In genomic region chr15:58440922-58441321, GRCh38 we compare ENCODE assay signal across 12 cellular contexts. TPM values are rescaled to one million over a fixed set of nuclear protein-coding genes. Genes with fewer than 3 reads are reported as not detected.
DNase-seq lines count a peak whose midpoint lies in the region; ATAC-seq, FAIRE-seq and TF ChIP-seq lines count a peak whose summit lies in the region.
"Had no signal": no experiment of that assay in that cellular context is flagged by ENCODE, and none has a peak within 500 bp of the region (broad histone marks: within the 10 kb centered on the region; RNA-seq: fewer than 3 reads in every experiment).

No MANE protein-coding gene starts in this region.

- ATAC-seq in activated T-cell treated with anti-CD3 and anti-CD28 coated beads, Interleukin-2, amount 50 U/mL, for 72 hours (replicated peaks in 1 of 2): no peak
- ATAC-seq in upper lobe of left lung (ENCODE audit: low FRiP score in 2 of 2): peak; percentile 15 to 76
- ATAC-seq: GM12878 had no signal

- H3K27me3 Mint-ChIP-seq in activated T-cell treated with anti-CD3 and anti-CD28 coated beads, Interleukin-2, amount 50 U/mL, for 72 hours (ENCODE audit: low read depth): no peaks in the 10 kb centered on the region
- peaks cover 3% of the 10 kb centered on the region for H3K27me3 Mint-ChIP-seq in endothelial cell (ENCODE audit: unreplicated experiment)

- no peak for DNase-seq in activated T-cell treated with anti-CD3 and anti-CD28 coated beads, Interleukin-2, amount 50 U/mL, for 72 hours
- no peak for DNase-seq in activated T-cell treated with anti-CD3 and anti-CD28 coated beads, Interleukin-2, amount 50 U/mL, for 1 hour
- peak; percentile 75 for DNase-seq in bronchial epithelial cell (ENCODE audit: low read depth)
- peak; percentile 63 for DNase-seq in mesendoderm
- peak in 1 of 2 donors; percentile 87 for DNase-seq in upper lobe of left lung
- DNase-seq in endothelial cell (ENCODE audit: low spot score): no peak
- no peak for DNase-seq in GM13977 (ENCODE audit: low spot score)
- DNase-seq in NK-92 treated with Interleukin-12 subunit alpha and Interleukin-12 subunit beta, amount 100 ng/mL, for 24 hours (lab: John Stamatoyannopoulos, UW): no peak
- DNase-seq: activated naive CD4-positive, alpha-beta T cell treated with anti-CD3 and anti-CD28 coated beads, Interleukin-2, amount 50 U/mL, for 16 hours had no signal

- WGBS in mesendoderm (ENCODE audit: extremely low coverage, insufficient coverage, low lambda C conversion rate): no CpG with 5 or more reads among the region's 1 CpG
- 64 to 76% methylated on average over 1 of the region's 1 CpG for WGBS in upper lobe of left lung, 2 donors

- peak overlapping the region; percentile 26 for H3K27ac Mint-ChIP-seq in activated T-cell treated with anti-CD3 and anti-CD28 coated beads, Interleukin-2, amount 50 U/mL, for 72 hours
- H3K27ac Mint-ChIP-seq in endothelial cell (ENCODE audit: unreplicated experiment): no peak overlapping the region

- H3K36me3 Mint-ChIP-seq in activated T-cell treated with anti-CD3 and anti-CD28 coated beads, Interleukin-2, amount 50 U/mL, for 72 hours (ENCODE audit: insufficient read depth in 2 of 2): no peaks in the 10 kb centered on the region
- H3K36me3 Mint-ChIP-seq in endothelial cell (ENCODE audit: low read depth, unreplicated experiment): no peaks in the 10 kb centered on the region

- no peaks in the 10 kb centered on the region for H3K9me3 ChIP-seq in upper lobe of left lung
- H3K9me3 ChIP-seq: neutrophil had no signal

- H3K27me3 ChIP-seq in bronchial epithelial cell (ENCODE audit: control insufficient read depth, insufficient read depth, low read length) (no peaks in the 10 kb centered on the region), mesendoderm (ENCODE audit: insufficient read depth, low read length, poor library complexity) (no peaks in the 10 kb centered on the region), upper lobe of left lung (no peaks in the 10 kb centered on the region)
- H3K27me3 ChIP-seq: neutrophil had no signal

- no peak overlapping the region for H3K9ac ChIP-seq in mesendoderm (ENCODE audit: low read length)

- H3K4ac ChIP-seq in mesendoderm (ENCODE audit: low read depth, low read length): no peak overlapping the region

- H4K5ac ChIP-seq in mesendoderm (ENCODE audit: low read length): no peak overlapping the region

- H3K4me1 ChIP-seq in mesendoderm (ENCODE audit: control insufficient read depth, low read depth, low read length): peaks cover 22% of the 10 kb centered on the region
- H3K4me1 ChIP-seq in upper lobe of left lung: peaks cover 8 to 32% (median 23%) of the 10 kb centered on the region in 4 donors

- no peaks in the 10 kb centered on the region for H3K36me3 ChIP-seq in bronchial epithelial cell (ENCODE audit: control insufficient read depth, insufficient read depth, low read length)
- H3K36me3 ChIP-seq in mesendoderm (ENCODE audit: control insufficient read depth, insufficient read depth, low read length): no peaks in the 10 kb centered on the region
- no peaks in the 10 kb centered on the region for H3K36me3 ChIP-seq in upper lobe of left lung
- H3K36me3 ChIP-seq: neutrophil had no signal

- no peaks in the 10 kb centered on the region for H3K79me2 ChIP-seq in mesendoderm (ENCODE audit: control insufficient read depth, insufficient read depth, low read length)

- H2BK15ac ChIP-seq in mesendoderm (replicated peaks; ENCODE audit: low read depth): no peak overlapping the region

- FAIRE-seq in bronchial epithelial cell (lab: Jason Lieb, UNC): no peak
- FAIRE-seq: GM12878 had no signal

- in situ Hi-C loops in GM13977 (cut with MboI; ENCODE audit: low pct_unique_long_range_greater_than_20kb, low sequenced_read_pairs, unreplicated experiment): no loop called here

- peak overlapping the region; percentile 85 for H3K18ac ChIP-seq in mesendoderm (ENCODE audit: low read length)

- TF ChIP-seq POLR2A in upper lobe of left lung (IDR thresholded peaks at IDR 0.05): no peak

- H3K4me2 ChIP-seq in mesendoderm (ENCODE audit: low read length): no peak overlapping the region

- H3K4me1 Mint-ChIP-seq in activated T-cell treated with anti-CD3 and anti-CD28 coated beads, Interleukin-2, amount 50 U/mL, for 72 hours (ENCODE audit: low read depth): peaks cover 32% of the 10 kb centered on the region
- peaks cover 27% of the 10 kb centered on the region for H3K4me1 Mint-ChIP-seq in endothelial cell (ENCODE audit: unreplicated experiment)

- H3K56ac ChIP-seq in mesendoderm (ENCODE audit: low read length): no peak overlapping the region

- H3K27ac ChIP-seq in mesendoderm (ENCODE audit: low read depth, low read length): no peak overlapping the region
- peak overlapping the region; percentile 50 to 76 (median 69) for H3K27ac ChIP-seq in upper lobe of left lung
- H3K27ac ChIP-seq: neutrophil, SK-N-MC had no signal

- no peak overlapping the region for H3K23ac ChIP-seq in mesendoderm (ENCODE audit: low read length)

- H3K79me1 ChIP-seq in mesendoderm (ENCODE audit: low read length): no peaks in the 10 kb centered on the region

- no peak overlapping the region for H3K4me3 ChIP-seq in bronchial epithelial cell (ENCODE audit: low read depth, low read length)
- no peak overlapping the region for H3K4me3 ChIP-seq in mesendoderm (ENCODE audit: low read length)
- no peak overlapping the region for H3K4me3 ChIP-seq in upper lobe of left lung
- H3K4me3 ChIP-seq: GM12878, SK-N-MC had no signal

- no peak overlapping the region for H2AK5ac ChIP-seq in mesendoderm (ENCODE audit: low read length)

- H2BK120ac ChIP-seq in mesendoderm (ENCODE audit: low read depth, low read length): no peak overlapping the region

- H2BK5ac ChIP-seq in mesendoderm (ENCODE audit: low read length): no peak overlapping the region

- H4K8ac ChIP-seq in mesendoderm (ENCODE audit: low read depth, low read length): no peak overlapping the region

- H3K4me3 Mint-ChIP-seq in activated T-cell treated with anti-CD3 and anti-CD28 coated beads, Interleukin-2, amount 50 U/mL, for 72 hours: no peak overlapping the region
- H3K4me3 Mint-ChIP-seq in endothelial cell (ENCODE audit: unreplicated experiment): no peak overlapping the region

- TF ChIP-seq CTCF in bronchial epithelial cell (IDR thresholded peaks at IDR 0.05; ENCODE audit: insufficient read depth, low read length, severe bottlenecking) (no peak), upper lobe of left lung (IDR thresholded peaks at IDR 0.05) (no peak), endothelial cell (IDR thresholded peaks at IDR 0.05; ENCODE audit: unreplicated experiment) (no peak), GM13977 (IDR thresholded peaks at IDR 0.05; ENCODE audit: extremely low read depth, insufficient read depth, missing control alignments) (no peak)

- H3K9me3 Mint-ChIP-seq in activated T-cell treated with anti-CD3 and anti-CD28 coated beads, Interleukin-2, amount 50 U/mL, for 72 hours: no peaks in the 10 kb centered on the region
- H3K9me3 Mint-ChIP-seq in endothelial cell (ENCODE audit: unreplicated experiment): no peaks in the 10 kb centered on the region

- no peak for TF ChIP-seq EP300 in upper lobe of left lung (IDR thresholded peaks at IDR 0.05)

RNA-seq across cellular contexts. Expression of gene LIPC, which starts 9.1 kb away (rescaled TPM):
- total RNA-seq in activated T-cell treated with anti-CD3 and anti-CD28 coated beads, Interleukin-2, amount 50 U/mL, for 72 hours: 1 to 10 TPM in 1 of 2 donors, under 1 TPM in 1; 0.93 to 2.2 TPM
- 0.26 TPM in 1 of 2 replicates, not detected in the other for total RNA-seq in bronchial epithelial cell
- polyA plus RNA-seq in mesendoderm (2013, experiment 1 of 2): not detected
- polyA plus RNA-seq in mesendoderm (2013, experiment 2 of 2): not detected
- under 1 TPM in 4 of 6 donors, not detected in 2; 0.40 to 0.89 (median 0.75) TPM for total RNA-seq in upper lobe of left lung
- not detected for total RNA-seq in endothelial cell (ENCODE audit: unreplicated experiment)

Comparison
In these comparisons a context has a peak if more than half of its experiments do, and no peak if none do; other contexts are left out.
1. ATAC-seq: peak in upper lobe of left lung (2 of 2); none in activated T-cell treated with anti-CD3 and anti-CD28 coated beads, Interleukin-2, amount 50 U/mL, for 72 hours (0 of 2).
2. DNase-seq: peak in bronchial epithelial cell (single experiment) and mesendoderm (single experiment); none in activated T-cell treated with anti-CD3 and anti-CD28 coated beads, Interleukin-2, amount 50 U/mL, for 72 hours (0 of 2), activated T-cell treated with anti-CD3 and anti-CD28 coated beads, Interleukin-2, amount 50 U/mL, for 1 hour (single experiment), endothelial cell (single experiment), GM13977 (single experiment) and NK-92 treated with Interleukin-12 subunit alpha and Interleukin-12 subunit beta, amount 100 ng/mL, for 24 hours (single experiment).